ENCODE assay signal across 8 cellular contexts in genomic region chr16:30948087-30948955, GRCh38. TPM values are rescaled to one million over a fixed set of nuclear protein-coding genes. Genes with fewer than 3 reads are reported as not detected.
DNase-seq lines count a peak whose midpoint lies in the region; ATAC-seq and TF ChIP-seq lines count a peak whose summit lies in the region.

No MANE protein-coding gene starts in this region.

- peak overlapping the region; percentile 96 for H3K4me3 ChIP-seq in neural progenitor cell

- peak overlapping the region; percentile 56 for H3K27ac ChIP-seq in CD4-positive, alpha-beta T cell (ENCODE audit: low read depth, low read length)
- H3K27ac ChIP-seq in neural progenitor cell = peak overlapping the region; percentile 51

- H3K4me1 Mint-ChIP-seq in CD4-positive, alpha-beta T cell (ENCODE audit: low read depth) = peaks cover 14% of the 10 kb centered on the region
- peaks cover 11% of the 10 kb centered on the region for H3K4me1 Mint-ChIP-seq in activated naive CD8-positive, alpha-beta T cell treated with anti-CD3 and anti-CD28 coated beads, Interleukin-2, amount 10 ng/mL, durations not matched to agents 7 days and 5 days
- peaks cover 28% of the 10 kb centered on the region for H3K4me1 Mint-ChIP-seq in neural progenitor cell

- POLR2A ChIA-PET in CD4-positive, alpha-beta T cell (lab: Charles Lee) = interaction anchor here (1.2 to 1.7 kb wide), 3 partner anchors 9 to 921 kb away, joined by 4 to 7 read pairs (median 5); partner anchors contain the start of gene SETD1A
- POLR2A ChIA-PET in activated naive CD8-positive, alpha-beta T cell treated with anti-CD3 and anti-CD28 coated beads, Interleukin-2, amount 10 ng/mL, durations not matched to agents 7 days and 5 days (lab: Charles Lee) = interaction anchor here (0.9 to 1.7 kb wide), 2 partner anchors 53 to 74 kb away, joined by 3 to 4 read pairs; no protein-coding TSS in a partner anchor

- ATAC-seq in CD4-positive, alpha-beta T cell (ENCODE audit: poor library complexity) = peak; percentile 12
- peak; percentile 1 for ATAC-seq in GM19452 (IDR thresholded peaks at IDR 0.05; ENCODE audit: unreplicated experiment)
- ATAC-seq in activated naive CD8-positive, alpha-beta T cell treated with anti-CD3 and anti-CD28 coated beads, Interleukin-2, amount 10 ng/mL, durations not matched to agents 7 days and 5 days (ENCODE audit: low read depth) = peak; percentile 2
- ATAC-seq in HG02678 (IDR thresholded peaks at IDR 0.05; ENCODE audit: unreplicated experiment) = no peak
- no peak for ATAC-seq in HG02642 (IDR thresholded peaks at IDR 0.05; ENCODE audit: poor library complexity, unreplicated experiment)

- H3K27me3 Mint-ChIP-seq in CD4-positive, alpha-beta T cell = no peaks in the 10 kb centered on the region
- no peaks in the 10 kb centered on the region for H3K27me3 Mint-ChIP-seq in activated naive CD8-positive, alpha-beta T cell treated with anti-CD3 and anti-CD28 coated beads, Interleukin-2, amount 10 ng/mL, durations not matched to agents 7 days and 5 days
- H3K27me3 Mint-ChIP-seq in neural progenitor cell (ENCODE audit: insufficient read depth, low read depth) = peaks cover 10% of the 10 kb centered on the region

- H2AFZ ChIP-seq in neural progenitor cell (replicated peaks) = peak overlapping the region; percentile 43

- no peak for TF ChIP-seq CTCF in CD4-positive, alpha-beta T cell (IDR thresholded peaks at IDR 0.05)
- TF ChIP-seq CTCF in neural progenitor cell (IDR thresholded peaks at IDR 0.05) = peak; percentile 29

- H3K4me3 Mint-ChIP-seq in CD4-positive, alpha-beta T cell = peak overlapping the region; percentile 71
- H3K4me3 Mint-ChIP-seq in activated naive CD8-positive, alpha-beta T cell treated with anti-CD3 and anti-CD28 coated beads, Interleukin-2, amount 10 ng/mL, durations not matched to agents 7 days and 5 days = peak overlapping the region; percentile 90
- peak overlapping the region; percentile 93 for H3K4me3 Mint-ChIP-seq in neural progenitor cell

- H3K36me3 Mint-ChIP-seq in CD4-positive, alpha-beta T cell (ENCODE audit: low read depth) = peaks cover 10% of the 10 kb centered on the region
- peaks cover 19% of the 10 kb centered on the region for H3K36me3 Mint-ChIP-seq in activated naive CD8-positive, alpha-beta T cell treated with anti-CD3 and anti-CD28 coated beads, Interleukin-2, amount 10 ng/mL, durations not matched to agents 7 days and 5 days
- peaks cover 16% of the 10 kb centered on the region for H3K36me3 Mint-ChIP-seq in neural progenitor cell

- peaks cover 42% of the 10 kb centered on the region for H3F3A ChIP-seq in neural progenitor cell (ENCODE audit: low read depth)

- H3K79me2 ChIP-seq in neural progenitor cell (ENCODE audit: low read depth) = peaks cover 14% of the 10 kb centered on the region

- intact Hi-C loops in CD4-positive, alpha-beta T cell (cut with DNase I, micrococcal nuclease) = no loop called here

- no peak overlapping the region for H3K9ac ChIP-seq in neural progenitor cell

- H3K9me3 Mint-ChIP-seq in CD4-positive, alpha-beta T cell = no peaks in the 10 kb centered on the region
- H3K9me3 Mint-ChIP-seq in activated naive CD8-positive, alpha-beta T cell treated with anti-CD3 and anti-CD28 coated beads, Interleukin-2, amount 10 ng/mL, durations not matched to agents 7 days and 5 days = no peaks in the 10 kb centered on the region
- H3K9me3 Mint-ChIP-seq in neural progenitor cell = no peaks in the 10 kb centered on the region

- peaks cover 9% of the 10 kb centered on the region for H3K36me3 ChIP-seq in neural progenitor cell

- peak overlapping the region; percentile 96 for H3K4me2 ChIP-seq in neural progenitor cell

- peak overlapping the region; percentile 24 for H3K27ac Mint-ChIP-seq in CD4-positive, alpha-beta T cell
- peak overlapping the region; percentile 63 for H3K27ac Mint-ChIP-seq in activated naive CD8-positive, alpha-beta T cell treated with anti-CD3 and anti-CD28 coated beads, Interleukin-2, amount 10 ng/mL, durations not matched to agents 7 days and 5 days
- H3K27ac Mint-ChIP-seq in neural progenitor cell = peak overlapping the region; percentile 95

- peaks cover 11% of the 10 kb centered on the region for H4K20me1 ChIP-seq in neural progenitor cell (ENCODE audit: low read depth)

- H3K9me3 ChIP-seq in CD4-positive, alpha-beta T cell (ENCODE audit: control insufficient read depth, low read length) = no peaks in the 10 kb centered on the region
- H3K9me3 ChIP-seq in neural progenitor cell (ENCODE audit: low read depth) = no peaks in the 10 kb centered on the region

- no peak for DNase-seq in CD4-positive, alpha-beta T cell
- peak; percentile 24 for DNase-seq in NCI-H128 (lab: John Stamatoyannopoulos, UW; ENCODE audit: unreplicated experiment)
- DNase-seq in activated naive CD8-positive, alpha-beta T cell treated with anti-CD3 and anti-CD28 coated beads, Interleukin-2, amount 10 ng/mL, durations not matched to agents 7 days and 5 days = no peak
- DNase-seq in glomerular endothelial cell (ENCODE audit: extremely low read depth, low read depth, low spot score) = peak; percentile 94
- peak; percentile 100 for DNase-seq in neural progenitor cell (ENCODE audit: low spot score)

- CTCF ChIA-PET in CD4-positive, alpha-beta T cell (lab: Charles Lee) = no interaction called here

- no peaks in the 10 kb centered on the region for H3K27me3 ChIP-seq in CD4-positive, alpha-beta T cell (ENCODE audit: control insufficient read depth, insufficient read depth, low read length)
- no peaks in the 10 kb centered on the region for H3K27me3 ChIP-seq in neural progenitor cell

- H3K4me1 ChIP-seq in neural progenitor cell = peaks cover 19% of the 10 kb centered on the region

RNA-seq across cellular contexts. Expression of gene ORAI3, which starts 0.5 kb away (rescaled TPM):
- total RNA-seq in CD4-positive, alpha-beta T cell = 1 to 10 TPM; 3.0 to 4.5 TPM
- total RNA-seq in activated naive CD8-positive, alpha-beta T cell treated with anti-CD3 and anti-CD28 coated beads, Interleukin-2, amount 10 ng/mL, durations not matched to agents 7 days and 5 days = 10 to 100 TPM; 24.6 to 25.8 TPM
- total RNA-seq in glomerular endothelial cell (40.0 and 47.3 TPM in 2 replicates), neural progenitor cell (ENCODE audit: low replicate concordance) (10.2 and 20.1 TPM in 2 replicates)

RNA-seq across cellular contexts. Expression of gene SETD1A, which starts 9.2 kb away (rescaled TPM):
- 10 to 100 TPM; 40.1 to 41.2 TPM for total RNA-seq in CD4-positive, alpha-beta T cell
- total RNA-seq in activated naive CD8-positive, alpha-beta T cell treated with anti-CD3 and anti-CD28 coated beads, Interleukin-2, amount 10 ng/mL, durations not matched to agents 7 days and 5 days = 10 to 100 TPM; 27.6 to 33.4 TPM
- total RNA-seq in glomerular endothelial cell (12.5 and 24.6 TPM in 2 replicates), neural progenitor cell (ENCODE audit: low replicate concordance) (3.2 and 5.8 TPM in 2 replicates)

RNA-seq across cellular contexts. Expression of gene FBXL19, which starts 24.9 kb away (rescaled TPM):
- 1 to 10 TPM; 7.5 to 8.9 TPM for total RNA-seq in CD4-positive, alpha-beta T cell
- 10 to 100 TPM; 20.1 to 24.4 TPM for total RNA-seq in activated naive CD8-positive, alpha-beta T cell treated with anti-CD3 and anti-CD28 coated beads, Interleukin-2, amount 10 ng/mL, durations not matched to agents 7 days and 5 days
- total RNA-seq in glomerular endothelial cell (29.5 and 29.9 TPM in 2 replicates), neural progenitor cell (ENCODE audit: low replicate concordance) (9.2 and 76.7 TPM in 2 replicates)

RNA-seq across cellular contexts. Expression of gene HSD3B7, which starts 36.7 kb away (rescaled TPM):
- under 1 TPM in 1 of 2 experiments, not detected in 1; 0.11 TPM for total RNA-seq in CD4-positive, alpha-beta T cell
- total RNA-seq in activated naive CD8-positive, alpha-beta T cell treated with anti-CD3 and anti-CD28 coated beads, Interleukin-2, amount 10 ng/mL, durations not matched to agents 7 days and 5 days = 10 to 100 TPM in 1 of 2 experiments, 1 to 10 TPM in 1; 8.5 to 10.9 TPM
- total RNA-seq in glomerular endothelial cell (7.8 and 12.7 TPM in 2 replicates), neural progenitor cell (ENCODE audit: low replicate concordance) (1.4 and 2.9 TPM in 2 replicates)

RNA-seq across cellular contexts. Expression of gene CTF1, which starts 51.9 kb away (rescaled TPM):
- total RNA-seq in CD4-positive, alpha-beta T cell = under 1 TPM in 1 of 2 experiments, not detected in 1; 0.20 TPM
- under 1 TPM; 0.19 to 0.37 TPM for total RNA-seq in activated naive CD8-positive, alpha-beta T cell treated with anti-CD3 and anti-CD28 coated beads, Interleukin-2, amount 10 ng/mL, durations not matched to agents 7 days and 5 days
- total RNA-seq in glomerular endothelial cell (0.19 and 0.53 TPM in 2 replicates), neural progenitor cell (ENCODE audit: low replicate concordance) (0.39 and 1.5 TPM in 2 replicates)

Comparison
In these comparisons a context has a peak if more than half of its experiments do, and no peak if none do; other contexts are left out.
1. ATAC-seq: peak in CD4-positive, alpha-beta T cell (single experiment), GM19452 (single experiment) and activated naive CD8-positive, alpha-beta T cell treated with anti-CD3 and anti-CD28 coated beads, Interleukin-2, amount 10 ng/mL, durations not matched to agents 7 days and 5 days (single experiment); none in HG02678 (single experiment) and HG02642 (single experiment).
2. DNase-seq: peak in NCI-H128 (single experiment), glomerular endothelial cell (single experiment) and neural progenitor cell (single experiment); none in CD4-positive, alpha-beta T cell (0 of 10) and activated naive CD8-positive, alpha-beta T cell treated with anti-CD3 and anti-CD28 coated beads, Interleukin-2, amount 10 ng/mL, durations not matched to agents 7 days and 5 days (single experiment).
3. H3K27ac Mint-ChIP-seq: peak in every context shown above with its lines; median percentile 95 in neural progenitor cell; 63 in activated naive CD8-positive, alpha-beta T cell treated with anti-CD3 and anti-CD28 coated beads, Interleukin-2, amount 10 ng/mL, durations not matched to agents 7 days and 5 days; 24 in CD4-positive, alpha-beta T cell.
4. Peak in every context shown above with its lines, with median percentiles within 50 percentile points of each other: H3K4me3 Mint-ChIP-seq.